13 cellular contexts compared by ENCODE assay signal in genomic region chr17:80901319-80901718, GRCh38.
DNase-seq lines count a peak whose midpoint lies in the region; ATAC-seq and TF ChIP-seq lines count a peak whose summit lies in the region.
"Had no signal": no experiment of that assay in that cellular context is flagged by ENCODE, and none has a peak within 500 bp of the region (broad histone marks: within the 10 kb centered on the region; RNA-seq: fewer than 3 reads in every experiment).

No MANE protein-coding gene starts in this region.

- no peak overlapping the region for H4K91ac ChIP-seq in trophoblast cell (ENCODE audit: low read depth, low read length)

- peak overlapping the region; percentile 81 for H3K9ac ChIP-seq in KMS-11
- no peak overlapping the region for H3K9ac ChIP-seq in trophoblast cell (ENCODE audit: low read length)

- H3K4ac ChIP-seq in trophoblast cell (ENCODE audit: low read depth, low read length) = no peak overlapping the region

- H3K36me3 ChIP-seq in KMS-11 (ENCODE audit: insufficient read depth) (no peaks in the 10 kb centered on the region), mucosa of descending colon (ENCODE audit: low read depth) (no peaks in the 10 kb centered on the region), trophoblast cell (ENCODE audit: control insufficient read depth in 1 of 2, insufficient read depth in 2 of 2, low read length in 2 of 2) (peaks cover 15 to 19% of the 10 kb centered on the region in 2 experiments)
- H3K36me3 ChIP-seq: uterus had no signal

- TF ChIP-seq CTCF in GM13976 (IDR thresholded peaks at IDR 0.05; ENCODE audit: borderline replicate concordance, control extremely low read depth, extremely low read depth, insufficient read depth, missing control alignments) (no peak), KMS-11 (conservative IDR thresholded peaks at IDR 0.05; ENCODE audit: low read depth, low read length) (no peak), mucosa of descending colon (IDR thresholded peaks at IDR 0.05) (no peak)

- no peaks in the 10 kb centered on the region for H4K20me1 ChIP-seq in KMS-11 (ENCODE audit: insufficient read depth)

- no peak overlapping the region for H2AK5ac ChIP-seq in trophoblast cell (ENCODE audit: low read length)

- no peak overlapping the region for H2BK12ac ChIP-seq in trophoblast cell (ENCODE audit: low read length)

- H3K4me3 ChIP-seq in KMS-11 (IDR thresholded peaks at IDR 0.05; ENCODE audit: insufficient read depth, low read depth, low read length) (no peak overlapping the region), mucosa of descending colon (no peak overlapping the region), trophoblast cell (ENCODE audit: low read depth, low read length) (no peak overlapping the region)
- H3K4me3 ChIP-seq: heart right ventricle, PC-9, uterus had no signal

- H4K12ac ChIP-seq in trophoblast cell (ENCODE audit: low read depth, low read length) = no peak overlapping the region

- peak overlapping the region; percentile 99 for H3K4me2 ChIP-seq in KMS-11
- H3K4me2 ChIP-seq in trophoblast cell (ENCODE audit: low read length) = no peak overlapping the region
- H3K4me2 ChIP-seq: PC-9 had no signal

- H3K18ac ChIP-seq in trophoblast cell (ENCODE audit: low read length) = no peak overlapping the region

- no peaks in the 10 kb centered on the region for H3K27me3 ChIP-seq in KMS-11 (ENCODE audit: insufficient read depth, low read depth)
- H3K27me3 ChIP-seq in trophoblast cell (ENCODE audit: insufficient read depth, low read length) = no peaks in the 10 kb centered on the region
- H3K27me3 ChIP-seq: heart right ventricle, uterus had no signal

- H3K79me2 ChIP-seq in KMS-11 (ENCODE audit: insufficient read depth, low read depth) (no peaks in the 10 kb centered on the region), trophoblast cell (ENCODE audit: control insufficient read depth, insufficient read depth, low read length, poor library complexity) (no peaks in the 10 kb centered on the region)

- peak overlapping the region; percentile 23; the same call in 1 of the 2 replicates for H2AFZ ChIP-seq in KMS-11 (ENCODE audit: low read depth)
- no peak overlapping the region for H2AFZ ChIP-seq in trophoblast cell (ENCODE audit: insufficient read depth, low read length, poor library complexity)
- H2AFZ ChIP-seq: PC-9 had no signal

- no peak overlapping the region for H3K23ac ChIP-seq in trophoblast cell (ENCODE audit: low read length)

- H3K27ac ChIP-seq in KMS-11 = peak overlapping the region; percentile 99
- no peak overlapping the region for H3K27ac ChIP-seq in trophoblast cell (ENCODE audit: low read depth, low read length)
- H3K27ac ChIP-seq: heart right ventricle, PC-9, uterus had no signal

- H3K79me1 ChIP-seq in trophoblast cell (ENCODE audit: low read length) = no peaks in the 10 kb centered on the region

- H3K4me1 ChIP-seq in KMS-11 (ENCODE audit: low read depth, poor library complexity, severe bottlenecking) = peaks cover 59% of the 10 kb centered on the region
- peaks cover 11% of the 10 kb centered on the region for H3K4me1 ChIP-seq in mucosa of descending colon (ENCODE audit: low read depth)
- H3K4me1 ChIP-seq in trophoblast cell (ENCODE audit: control insufficient read depth in 1 of 2, insufficient read depth in 2 of 2, low read length in 2 of 2) = no peaks in the 10 kb centered on the region
- H3K4me1 ChIP-seq: uterus had no signal

- peak; percentile 35 for ATAC-seq in mucosa of descending colon

- H3K14ac ChIP-seq in trophoblast cell (ENCODE audit: low read length) = no peak overlapping the region

- intact Hi-C loops in mucosa of descending colon (cut with DNase I, micrococcal nuclease) = no loop called here

- in situ Hi-C loops in GM13976 (cut with MboI; ENCODE audit: low sequenced_read_pairs, unreplicated experiment) = no loop called here

- no peak overlapping the region for H2BK5ac ChIP-seq in trophoblast cell (ENCODE audit: low read depth, low read length, poor library complexity)

- no CpG with 5 or more reads among the region's 4 CpGs for WGBS in trophoblast cell (ENCODE audit: extremely low coverage, insufficient coverage, insufficient read length)

- DNase-seq in GM13976 (ENCODE audit: low spot score) = peak; percentile 79
- DNase-seq in astrocyte of the hippocampus (ENCODE audit: low read depth, low spot score) = peak; percentile 29
- no peak for DNase-seq in mucosa of descending colon
- no peak for DNase-seq in trophoblast cell
- DNase-seq in glomerular visceral epithelial cell (ENCODE audit: extremely low spot score) = no peak
- no peak for DNase-seq in DMS79 (lab: John Stamatoyannopoulos, UW)
- DNase-seq: activated gamma-delta T cell, heart right ventricle, mesenchymal stem cell, NCI-H146, uterus had no signal

- H4K8ac ChIP-seq in trophoblast cell (ENCODE audit: low read depth, low read length) = no peak overlapping the region

- H3K9me3 ChIP-seq in mucosa of descending colon = no peaks in the 10 kb centered on the region
- no peaks in the 10 kb centered on the region for H3K9me3 ChIP-seq in trophoblast cell (ENCODE audit: insufficient read depth, low read depth, low read length)
- H3K9me3 ChIP-seq: heart right ventricle, uterus had no signal

- no peak overlapping the region for H2BK120ac ChIP-seq in trophoblast cell (ENCODE audit: insufficient read depth, low read length, poor library complexity)

Comparison
In these comparisons a context has a peak if more than half of its experiments do, and no peak if none do; other contexts are left out.
1. DNase-seq: peak in GM13976 (single experiment) and astrocyte of the hippocampus (single experiment); none in mucosa of descending colon (0 of 3), trophoblast cell (0 of 2), glomerular visceral epithelial cell (single experiment) and DMS79 (single experiment).